In the genomic region with DNA sequence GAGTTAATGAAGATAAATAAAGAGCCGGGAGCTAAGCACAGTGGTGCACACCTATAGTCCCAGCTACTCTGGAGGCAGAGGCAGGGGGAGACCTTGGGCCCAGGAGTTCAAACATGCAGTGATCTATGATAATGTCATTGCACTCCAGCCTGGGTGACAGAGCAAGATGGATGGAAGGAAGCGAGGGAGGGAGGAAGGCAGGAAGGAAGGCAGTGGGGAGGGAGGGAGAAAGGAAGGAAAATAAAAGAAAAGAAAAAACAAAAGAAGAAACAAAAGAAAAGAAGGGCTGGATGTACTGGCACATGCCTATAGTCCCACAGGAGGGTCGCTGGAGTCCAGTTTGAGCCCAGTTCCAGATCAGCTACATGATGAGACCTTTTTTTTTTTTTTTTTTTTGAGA, we compare ENCODE assay signal across 24 cellular contexts. TPM values are rescaled to one million over a fixed set of nuclear protein-coding genes. Genes with fewer than 3 reads are reported as not detected.
"Had no signal": no experiment of that assay in that cellular context is flagged by ENCODE, and none has a peak within 500 bp of the region (broad histone marks: within the 10 kb centered on the region; RNA-seq: fewer than 3 reads in every experiment).

No MANE protein-coding gene starts in this region.

- H3K4me3 ChIP-seq: heart left ventricle, prostate gland, tibial nerve, uterus had no signal

- H3K9me3 Mint-ChIP-seq: effector memory CD8-positive, alpha-beta T cell; natural killer cell treated with Interleukin-12 subunit alpha and Interleukin-12 subunit beta and Interleukin-15 and Interleukin-18, amount 100 ng/mL, for 72 hours; T-helper 1 cell treated with Interleukin-12 subunit alpha and Interleukin-12 subunit beta and Interleukin-4 antibody, amounts not matched to agents 30 μg/mL and 1 μg/mL, for 36 hours had no signal

- H3K27ac Mint-ChIP-seq: effector memory CD8-positive, alpha-beta T cell; natural killer cell treated with Interleukin-12 subunit alpha and Interleukin-12 subunit beta and Interleukin-15 and Interleukin-18, amount 100 ng/mL, for 72 hours; T-helper 1 cell treated with Interleukin-12 subunit alpha and Interleukin-12 subunit beta and Interleukin-4 antibody, amounts not matched to agents 30 μg/mL and 1 μg/mL, for 36 hours had no signal

- H3K4me3 Mint-ChIP-seq: effector memory CD8-positive, alpha-beta T cell; natural killer cell treated with Interleukin-12 subunit alpha and Interleukin-12 subunit beta and Interleukin-15 and Interleukin-18, amount 100 ng/mL, for 72 hours; T-helper 1 cell treated with Interleukin-12 subunit alpha and Interleukin-12 subunit beta and Interleukin-4 antibody, amounts not matched to agents 30 μg/mL and 1 μg/mL, for 36 hours had no signal

- H3K36me3 ChIP-seq: heart left ventricle, prostate gland, tibial nerve, uterus, WERI-Rb-1 had no signal

- H3K9me3 ChIP-seq: heart left ventricle, prostate gland, tibial nerve, uterus had no signal

- H3K27me3 ChIP-seq: heart left ventricle, tibial nerve, uterus had no signal

- ATAC-seq: effector memory CD8-positive, alpha-beta T cell; heart left ventricle; natural killer cell treated with Interleukin-12 subunit alpha and Interleukin-12 subunit beta and Interleukin-15 and Interleukin-18, amount 100 ng/mL, for 72 hours; right cardiac atrium had no signal

- DNase-seq: activated CD4-positive, alpha-beta T cell treated with anti-CD3 and anti-CD28 coated beads, Interleukin-2, amount 50 U/mL, for 48 hours; activated effector memory CD4-positive, alpha-beta T cell treated with Interleukin-2 at 50 U/mL for 16 hours; activated naive CD4-positive, alpha-beta T cell treated with anti-CD3 and anti-CD28 coated beads, Interleukin-2, amount 50 U/mL, for 16 hours; activated T-cell treated with anti-CD3 and anti-CD28 coated beads, Interleukin-2, amount 50 U/mL, for 1 hour; dermis blood vessel endothelial cell; effector memory CD8-positive, alpha-beta T cell; heart left ventricle; mesendoderm; right cardiac atrium; small intestine; stimulated activated CD4-positive, alpha-beta T cell treated with anti-CD3 and anti-CD28 coated beads, Interleukin-4, amount 100 ng/mL, for 24 hours; stimulated activated naive CD4-positive, alpha-beta T cell treated with Interleukin-2 at 50 U/mL for 16 hours; substantia nigra; uterus; WERI-Rb-1 had no signal

- H3K4me1 ChIP-seq: prostate gland, uterus had no signal

- H3K36me3 Mint-ChIP-seq: natural killer cell treated with Interleukin-12 subunit alpha and Interleukin-12 subunit beta and Interleukin-15 and Interleukin-18, amount 100 ng/mL, for 72 hours had no signal

- H3K27me3 Mint-ChIP-seq: effector memory CD8-positive, alpha-beta T cell; natural killer cell treated with Interleukin-12 subunit alpha and Interleukin-12 subunit beta and Interleukin-15 and Interleukin-18, amount 100 ng/mL, for 72 hours had no signal

RNA-seq across cellular contexts. Expression of gene SP7, which starts 19.0 kb away (rescaled TPM):
- total RNA-seq: astrocyte; bronchial epithelial cell; chondrocyte; dermis blood vessel endothelial cell; heart left ventricle; lower leg skin; natural killer cell treated with Interleukin-12 subunit alpha and Interleukin-12 subunit beta and Interleukin-15 and Interleukin-18, amount 100 ng/mL, for 72 hours; omental fat pad; prostate gland; right cardiac atrium had no signal
